ENCODE assay signal across 1 cellular context in the genomic region with DNA sequence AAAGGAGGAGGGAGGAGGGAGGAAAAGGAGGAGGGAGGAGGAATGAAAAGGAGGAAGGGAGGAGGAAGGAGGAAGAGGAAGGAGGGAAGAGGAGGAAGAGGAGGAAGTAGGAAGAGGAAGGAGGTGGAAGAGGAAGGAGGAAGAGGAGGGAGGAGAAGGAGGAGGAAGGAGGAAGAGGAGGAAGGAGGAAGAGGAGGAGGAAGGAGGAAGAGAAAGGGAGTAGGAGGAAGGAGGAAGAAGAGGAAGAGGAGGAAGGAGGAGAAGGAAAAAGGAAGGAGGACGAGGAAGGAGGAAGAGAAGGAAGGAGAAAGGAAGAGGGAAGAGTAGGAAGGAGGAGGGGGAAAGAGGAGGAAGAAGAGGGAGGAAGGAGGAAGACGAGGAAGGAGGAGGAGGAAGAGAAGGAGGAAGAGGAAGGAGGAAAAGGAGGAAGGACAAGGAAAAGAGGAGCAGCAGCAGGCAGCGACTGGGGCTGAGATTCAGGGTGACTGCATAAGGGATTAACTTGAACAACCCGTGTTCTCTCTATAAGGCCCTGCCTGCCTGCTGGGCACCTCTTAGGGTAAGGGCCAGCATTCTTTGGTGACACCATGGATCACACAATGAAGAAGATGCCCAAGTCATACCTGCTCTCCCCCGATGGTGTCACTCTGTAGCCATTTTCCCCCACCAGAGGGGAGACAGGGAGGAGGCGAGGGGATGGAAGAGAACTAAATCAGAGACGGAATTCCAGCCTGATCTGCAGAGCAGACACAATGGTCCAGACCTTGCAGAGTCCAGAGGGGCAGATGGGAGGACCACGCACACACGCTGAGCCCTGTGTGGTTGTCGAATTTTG.
TF ChIP-seq lines count a peak whose summit lies in the region.

No MANE protein-coding gene starts in this region.

TF ChIP-seq in HEK293, 187 proteins besides CTCF, POLR2A, EP300 and RAD21 (continued from another document and continues in another):
- TF ChIP-seq, protein P1, sequence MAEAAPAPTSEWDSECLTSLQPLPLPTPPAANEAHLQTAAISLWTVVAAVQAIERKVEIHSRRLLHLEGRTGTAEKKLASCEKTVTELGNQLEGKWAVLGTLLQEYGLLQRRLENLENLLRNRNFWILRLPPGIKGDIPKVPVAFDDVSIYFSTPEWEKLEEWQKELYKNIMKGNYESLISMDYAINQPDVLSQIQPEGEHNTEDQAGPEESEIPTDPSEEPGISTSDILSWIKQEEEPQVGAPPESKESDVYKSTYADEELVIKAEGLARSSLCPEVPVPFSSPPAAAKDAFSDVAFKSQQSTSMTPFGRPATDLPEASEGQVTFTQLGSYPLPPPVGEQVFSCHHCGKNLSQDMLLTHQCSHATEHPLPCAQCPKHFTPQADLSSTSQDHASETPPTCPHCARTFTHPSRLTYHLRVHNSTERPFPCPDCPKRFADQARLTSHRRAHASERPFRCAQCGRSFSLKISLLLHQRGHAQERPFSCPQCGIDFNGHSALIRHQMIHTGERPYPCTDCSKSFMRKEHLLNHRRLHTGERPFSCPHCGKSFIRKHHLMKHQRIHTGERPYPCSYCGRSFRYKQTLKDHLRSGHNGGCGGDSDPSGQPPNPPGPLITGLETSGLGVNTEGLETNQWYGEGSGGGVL (tag by site-specific recombination; IDR thresholded peaks at IDR 0.05), result peak; percentile 55; the same call in 1 of the 2 replicates
- no peak for TF ChIP-seq ZEB2 (tag by site-specific recombination; IDR thresholded peaks at IDR 0.05)
- TF ChIP-seq ZNF26 (tag by site-specific recombination; IDR thresholded peaks at IDR 0.05), result no peak
- TF ChIP-seq ZNF670 (tag by site-specific recombination; IDR thresholded peaks at IDR 0.05; ENCODE audit: low read depth), result no peak
- TF ChIP-seq, protein P2, sequence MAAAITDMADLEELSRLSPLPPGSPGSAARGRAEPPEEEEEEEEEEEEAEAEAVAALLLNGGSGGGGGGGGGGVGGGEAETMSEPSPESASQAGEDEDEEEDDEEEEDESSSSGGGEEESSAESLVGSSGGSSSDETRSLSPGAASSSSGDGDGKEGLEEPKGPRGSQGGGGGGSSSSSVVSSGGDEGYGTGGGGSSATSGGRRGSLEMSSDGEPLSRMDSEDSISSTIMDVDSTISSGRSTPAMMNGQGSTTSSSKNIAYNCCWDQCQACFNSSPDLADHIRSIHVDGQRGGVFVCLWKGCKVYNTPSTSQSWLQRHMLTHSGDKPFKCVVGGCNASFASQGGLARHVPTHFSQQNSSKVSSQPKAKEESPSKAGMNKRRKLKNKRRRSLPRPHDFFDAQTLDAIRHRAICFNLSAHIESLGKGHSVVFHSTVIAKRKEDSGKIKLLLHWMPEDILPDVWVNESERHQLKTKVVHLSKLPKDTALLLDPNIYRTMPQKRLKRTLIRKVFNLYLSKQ (tag by site-specific recombination; IDR thresholded peaks at IDR 0.05; ENCODE audit: borderline replicate concordance), result no peak
- TF ChIP-seq ZIC2 (tag by site-specific recombination; IDR thresholded peaks at IDR 0.05), result no peak
- TF ChIP-seq ZNF629 (tag by site-specific recombination; IDR thresholded peaks at IDR 0.05), result no peak
- TF ChIP-seq ZNF521 (tag by site-specific recombination; IDR thresholded peaks at IDR 0.05), result 0 out of 2 replicates have a peak, but pooled peaks have one; percentile 45
- TF ChIP-seq ZNF140 (tag by site-specific recombination; IDR thresholded peaks at IDR 0.05), result no peak
- TF ChIP-seq ZNF248 (tag by site-specific recombination; IDR thresholded peaks at IDR 0.05), result 0 out of 2 replicates have a peak, but pooled peaks have one; percentile 43
- no peak for TF ChIP-seq ZNF707 (tag by site-specific recombination; IDR thresholded peaks at IDR 0.05)
- TF ChIP-seq ZBTB7A (tag by site-specific recombination; IDR thresholded peaks at IDR 0.05; ENCODE audit: low read depth), result no peak
- TF ChIP-seq ZBTB48 (tag by site-specific recombination; IDR thresholded peaks at IDR 0.05), result peak; percentile 27; the same call in 1 of the 2 replicates
- no peak for TF ChIP-seq ZBTB11 (tag by site-specific recombination; conservative IDR thresholded peaks at IDR 0.05; ENCODE audit: low read depth)
- no peak for TF ChIP-seq ZNF24 (tag by site-specific recombination; IDR thresholded peaks at IDR 0.05)
- TF ChIP-seq, protein P3, sequence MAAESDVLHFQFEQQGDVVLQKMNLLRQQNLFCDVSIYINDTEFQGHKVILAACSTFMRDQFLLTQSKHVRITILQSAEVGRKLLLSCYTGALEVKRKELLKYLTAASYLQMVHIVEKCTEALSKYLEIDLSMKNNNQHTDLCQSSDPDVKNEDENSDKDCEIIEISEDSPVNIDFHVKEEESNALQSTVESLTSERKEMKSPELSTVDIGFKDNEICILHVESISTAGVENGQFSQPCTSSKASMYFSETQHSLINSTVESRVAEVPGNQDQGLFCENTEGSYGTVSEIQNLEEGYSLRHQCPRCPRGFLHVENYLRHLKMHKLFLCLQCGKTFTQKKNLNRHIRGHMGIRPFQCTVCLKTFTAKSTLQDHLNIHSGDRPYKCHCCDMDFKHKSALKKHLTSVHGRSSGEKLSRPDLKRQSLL (tag by site-specific recombination; IDR thresholded peaks at IDR 0.05), result no peak
- TF ChIP-seq ZNF404 (tag by site-specific recombination; IDR thresholded peaks at IDR 0.05), result no peak
- TF ChIP-seq ZBTB49 (tag by site-specific recombination; IDR thresholded peaks at IDR 0.05; ENCODE audit: low read depth), result no peak
- TF ChIP-seq HOXD13 (CRISPR knock-in tag; IDR thresholded peaks at IDR 0.05; ENCODE audit: borderline replicate concordance), result no peak
- no peak for TF ChIP-seq ZNF510 (tag by site-specific recombination; IDR thresholded peaks at IDR 0.05; ENCODE audit: insufficient replicate concordance)
- TF ChIP-seq ZNF561 (tag by site-specific recombination; IDR thresholded peaks at IDR 0.05; ENCODE audit: borderline replicate concordance), result no peak
- peak; percentile 90 for TF ChIP-seq ZNF366 (tag by site-specific recombination; conservative IDR thresholded peaks at IDR 0.05)
- no peak for TF ChIP-seq ZNF133 (tag by site-specific recombination; IDR thresholded peaks at IDR 0.05)
- TF ChIP-seq ZNF416 (tag by site-specific recombination; IDR thresholded peaks at IDR 0.05), result no peak
- no peak for TF ChIP-seq GLI4 (tag by site-specific recombination; IDR thresholded peaks at IDR 0.05)
- no peak for TF ChIP-seq SCRT1 (tag by site-specific recombination; IDR thresholded peaks at IDR 0.05; ENCODE audit: borderline replicate concordance)
- TF ChIP-seq ZNF16 (tag by site-specific recombination; IDR thresholded peaks at IDR 0.05; ENCODE audit: low read depth), result no peak
- no peak for TF ChIP-seq ZNF529 (tag by site-specific recombination; IDR thresholded peaks at IDR 0.05; ENCODE audit: insufficient replicate concordance)
- TF ChIP-seq, protein P4, sequence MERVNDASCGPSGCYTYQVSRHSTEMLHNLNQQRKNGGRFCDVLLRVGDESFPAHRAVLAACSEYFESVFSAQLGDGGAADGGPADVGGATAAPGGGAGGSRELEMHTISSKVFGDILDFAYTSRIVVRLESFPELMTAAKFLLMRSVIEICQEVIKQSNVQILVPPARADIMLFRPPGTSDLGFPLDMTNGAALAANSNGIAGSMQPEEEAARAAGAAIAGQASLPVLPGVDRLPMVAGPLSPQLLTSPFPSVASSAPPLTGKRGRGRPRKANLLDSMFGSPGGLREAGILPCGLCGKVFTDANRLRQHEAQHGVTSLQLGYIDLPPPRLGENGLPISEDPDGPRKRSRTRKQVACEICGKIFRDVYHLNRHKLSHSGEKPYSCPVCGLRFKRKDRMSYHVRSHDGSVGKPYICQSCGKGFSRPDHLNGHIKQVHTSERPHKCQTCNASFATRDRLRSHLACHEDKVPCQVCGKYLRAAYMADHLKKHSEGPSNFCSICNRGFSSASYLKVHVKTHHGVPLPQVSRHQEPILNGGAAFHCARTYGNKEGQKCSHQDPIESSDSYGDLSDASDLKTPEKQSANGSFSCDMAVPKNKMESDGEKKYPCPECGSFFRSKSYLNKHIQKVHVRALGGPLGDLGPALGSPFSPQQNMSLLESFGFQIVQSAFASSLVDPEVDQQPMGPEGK (tag by site-specific recombination; IDR thresholded peaks at IDR 0.05), result no peak
- no peak for TF ChIP-seq ZNF701 (tag by site-specific recombination; IDR thresholded peaks at IDR 0.05)
- 0 out of 2 replicates have a peak, but pooled peaks have one; percentile 18 for TF ChIP-seq ZBTB17 (tag by site-specific recombination; IDR thresholded peaks at IDR 0.05)
- no peak for TF ChIP-seq ZNF2 (tag by site-specific recombination; IDR thresholded peaks at IDR 0.05)
- TF ChIP-seq ZNF792 (tag by site-specific recombination; IDR thresholded peaks at IDR 0.05), result no peak
- no peak for TF ChIP-seq ZNF169 (tag by site-specific recombination; IDR thresholded peaks at IDR 0.05)
- TF ChIP-seq ZFP3 (tag by site-specific recombination; IDR thresholded peaks at IDR 0.05; ENCODE audit: low read depth), result no peak
- TF ChIP-seq TCF7L2 (IDR thresholded peaks at IDR 0.05; ENCODE audit: borderline replicate concordance, low read depth, low read length), result no peak
- TF ChIP-seq ZNF621 (tag by site-specific recombination; IDR thresholded peaks at IDR 0.05), result no peak
- TF ChIP-seq ZNF138 (tag by site-specific recombination; IDR thresholded peaks at IDR 0.05; ENCODE audit: borderline replicate concordance), result 0 out of 2 replicates have a peak, but pooled peaks have one; percentile 2
- TF ChIP-seq ZNF626 (tag by site-specific recombination; IDR thresholded peaks at IDR 0.05), result no peak
- no peak for TF ChIP-seq ZNF114 (tag by site-specific recombination; IDR thresholded peaks at IDR 0.05)
- TF ChIP-seq BCL11A (tag by site-specific recombination; IDR thresholded peaks at IDR 0.05; ENCODE audit: low read depth), result no peak
- no peak for TF ChIP-seq GLIS1 (tag by site-specific recombination; IDR thresholded peaks at IDR 0.05)
- TF ChIP-seq ELK4 (IDR thresholded peaks at IDR 0.05; ENCODE audit: borderline replicate concordance, low read depth, low read length), result no peak
- no peak for TF ChIP-seq ZNF768 (tag by site-specific recombination; IDR thresholded peaks at IDR 0.05)
- no peak for TF ChIP-seq KLF1 (tag by site-specific recombination; IDR thresholded peaks at IDR 0.05)
- TF ChIP-seq YY1 (tag by site-specific recombination; IDR thresholded peaks at IDR 0.05), result no peak
- 0 out of 2 replicates have a peak, but pooled peaks have one; percentile 34 for TF ChIP-seq ZNF658 (tag by site-specific recombination; IDR thresholded peaks at IDR 0.05)
